ENCODE assay signal across 1 cellular context in the genomic region with DNA sequence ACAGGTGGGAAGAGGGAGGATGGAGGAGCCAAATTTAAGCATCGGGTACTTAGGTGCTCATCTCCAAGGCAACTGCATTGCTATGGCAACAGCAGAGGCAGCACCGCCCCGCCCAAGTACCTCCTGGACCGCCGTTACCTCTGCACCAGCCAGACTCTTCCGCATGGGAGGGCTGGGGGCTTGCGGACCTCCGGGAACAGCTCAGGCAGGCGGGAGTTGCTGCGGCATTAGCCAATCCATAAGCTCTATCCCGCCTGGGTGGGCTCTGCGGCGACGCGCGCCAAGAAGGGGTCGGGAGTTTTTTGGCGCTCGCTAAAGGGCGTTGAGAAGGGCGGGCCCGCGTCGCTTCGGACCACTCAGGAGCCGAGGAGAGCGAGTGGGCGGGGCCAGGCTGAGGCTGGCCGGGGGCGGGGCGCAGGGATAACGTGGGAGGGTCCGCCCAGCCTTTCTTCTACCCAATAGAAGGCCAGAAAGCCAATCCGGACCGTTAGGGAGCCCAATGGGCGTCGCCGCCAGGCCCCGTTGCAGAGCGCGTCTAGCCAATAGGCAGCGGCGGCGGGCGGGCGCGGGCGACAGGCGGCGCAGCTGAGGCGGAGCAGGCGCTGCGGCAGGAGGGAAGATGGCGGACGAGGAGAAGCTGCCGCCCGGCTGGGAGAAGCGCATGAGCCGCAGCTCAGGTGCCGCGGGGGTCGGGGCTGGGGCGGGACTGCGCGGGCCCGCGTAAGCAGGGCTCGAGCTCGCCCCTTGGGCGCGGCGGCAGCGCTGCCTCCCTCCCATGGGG.
TF ChIP-seq lines count a peak whose summit lies in the region.

A gene (plus strand): TSS at position 593 of the 781 bp plus-strand sequence. CDS start 27 bp downstream, at position 620.

TF ChIP-seq in HEK293, 187 proteins besides CTCF, POLR2A, EP300 and RAD21 (continued from another document):
- TF ChIP-seq, protein P1, sequence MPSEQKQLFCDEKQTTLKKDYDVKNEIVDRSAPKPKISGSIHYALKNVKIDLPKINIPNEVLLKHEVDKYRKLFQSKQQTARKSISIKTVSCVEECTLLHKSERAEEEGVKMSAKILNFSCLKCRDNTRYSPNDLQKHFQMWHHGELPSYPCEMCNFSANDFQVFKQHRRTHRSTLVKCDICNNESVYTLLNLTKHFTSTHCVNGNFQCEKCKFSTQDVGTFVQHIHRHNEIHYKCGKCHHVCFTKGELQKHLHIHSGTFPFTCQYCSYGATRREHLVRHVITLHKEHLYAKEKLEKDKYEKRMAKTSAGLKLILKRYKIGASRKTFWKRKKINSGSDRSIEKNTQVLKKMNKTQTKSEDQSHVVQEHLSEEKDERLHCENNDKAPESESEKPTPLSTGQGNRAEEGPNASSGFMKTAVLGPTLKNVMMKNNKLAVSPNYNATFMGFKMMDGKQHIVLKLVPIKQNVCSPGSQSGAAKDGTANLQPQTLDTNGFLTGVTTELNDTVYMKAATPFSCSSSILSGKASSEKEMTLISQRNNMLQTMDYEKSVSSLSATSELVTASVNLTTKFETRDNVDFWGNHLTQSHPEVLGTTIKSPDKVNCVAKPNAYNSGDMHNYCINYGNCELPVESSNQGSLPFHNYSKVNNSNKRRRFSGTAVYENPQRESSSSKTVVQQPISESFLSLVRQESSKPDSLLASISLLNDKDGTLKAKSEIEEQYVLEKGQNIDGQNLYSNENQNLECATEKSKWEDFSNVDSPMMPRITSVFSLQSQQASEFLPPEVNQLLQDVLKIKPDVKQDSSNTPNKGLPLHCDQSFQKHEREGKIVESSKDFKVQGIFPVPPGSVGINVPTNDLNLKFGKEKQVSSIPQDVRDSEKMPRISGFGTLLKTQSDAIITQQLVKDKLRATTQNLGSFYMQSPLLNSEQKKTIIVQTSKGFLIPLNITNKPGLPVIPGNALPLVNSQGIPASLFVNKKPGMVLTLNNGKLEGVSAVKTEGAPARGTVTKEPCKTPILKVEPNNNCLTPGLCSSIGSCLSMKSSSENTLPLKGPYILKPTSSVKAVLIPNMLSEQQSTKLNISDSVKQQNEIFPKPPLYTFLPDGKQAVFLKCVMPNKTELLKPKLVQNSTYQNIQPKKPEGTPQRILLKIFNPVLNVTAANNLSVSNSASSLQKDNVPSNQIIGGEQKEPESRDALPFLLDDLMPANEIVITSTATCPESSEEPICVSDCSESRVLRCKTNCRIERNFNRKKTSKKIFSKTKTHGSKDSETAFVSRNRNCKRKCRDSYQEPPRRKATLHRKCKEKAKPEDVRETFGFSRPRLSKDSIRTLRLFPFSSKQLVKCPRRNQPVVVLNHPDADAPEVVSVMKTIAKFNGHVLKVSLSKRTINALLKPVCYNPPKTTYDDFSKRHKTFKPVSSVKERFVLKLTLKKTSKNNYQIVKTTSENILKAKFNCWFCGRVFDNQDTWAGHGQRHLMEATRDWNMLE (tag by site-specific recombination; conservative IDR thresholded peaks at IDR 0.05; ENCODE audit: low read depth): no peak
- no peak for TF ChIP-seq ZNF23 (tag by site-specific recombination; IDR thresholded peaks at IDR 0.05; ENCODE audit: borderline replicate concordance)
- TF ChIP-seq SCRT2 (tag by site-specific recombination; IDR thresholded peaks at IDR 0.05): no peak; the same call in 1 of the 2 replicates
- no peak for TF ChIP-seq ZNF624 (tag by site-specific recombination; IDR thresholded peaks at IDR 0.05)
- TF ChIP-seq, protein P2, sequence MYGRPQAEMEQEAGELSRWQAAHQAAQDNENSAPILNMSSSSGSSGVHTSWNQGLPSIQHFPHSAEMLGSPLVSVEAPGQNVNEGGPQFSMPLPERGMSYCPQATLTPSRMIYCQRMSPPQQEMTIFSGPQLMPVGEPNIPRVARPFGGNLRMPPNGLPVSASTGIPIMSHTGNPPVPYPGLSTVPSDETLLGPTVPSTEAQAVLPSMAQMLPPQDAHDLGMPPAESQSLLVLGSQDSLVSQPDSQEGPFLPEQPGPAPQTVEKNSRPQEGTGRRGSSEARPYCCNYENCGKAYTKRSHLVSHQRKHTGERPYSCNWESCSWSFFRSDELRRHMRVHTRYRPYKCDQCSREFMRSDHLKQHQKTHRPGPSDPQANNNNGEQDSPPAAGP (tag by site-specific recombination; IDR thresholded peaks at IDR 0.05): no peak
